ENCODE assay signal across 5 cellular contexts in the genomic region with DNA sequence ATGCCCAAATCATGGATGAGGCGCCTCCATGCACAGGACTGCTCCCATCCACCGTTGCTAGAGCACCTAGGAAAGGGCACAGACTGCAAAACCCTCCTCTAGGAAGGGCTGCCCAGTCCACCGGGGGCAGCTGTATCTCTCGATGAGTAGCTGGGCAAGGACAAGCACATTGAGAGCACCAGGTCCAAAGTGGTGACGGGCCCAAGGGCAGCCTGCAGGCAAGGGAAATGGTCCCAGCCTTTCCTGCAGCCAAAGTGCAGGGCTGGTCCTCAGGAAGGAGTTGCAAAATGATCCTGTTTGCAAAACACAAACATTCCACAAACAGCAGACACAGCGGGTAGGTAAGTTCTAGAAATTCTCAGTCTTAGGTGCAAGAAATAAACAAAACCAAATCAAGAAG.
DNase-seq lines count a peak whose midpoint lies in the region; ATAC-seq, FAIRE-seq and TF ChIP-seq lines count a peak whose summit lies in the region.
"Not testable (repeated sequence)": the region's sequence is repeated elsewhere in the genome, so short reads cannot be mapped to it uniquely, and the experiment has no call there.

No MANE protein-coding gene starts in this region.

- H3K36me3 ChIP-seq in GM23338 (ENCODE audit: insufficient read depth); H1 (ENCODE audit: control insufficient read depth in 2 of 4, insufficient read depth in 4 of 4, low read length in 3 of 4); right lobe of liver; spleen: not testable (repeated sequence)

- TF ChIP-seq EP300 in H1 (IDR thresholded peaks at IDR 0.05; ENCODE audit: borderline replicate concordance in 1 of 2, low read depth in 2 of 2, low read length in 2 of 2) = not testable (repeated sequence)

- not testable (repeated sequence) for H3K27me3 ChIP-seq in GM23338 (ENCODE audit: insufficient read depth); H1 (replicated peaks in 1 of 4; ENCODE audit: control insufficient read depth in 3 of 4, extremely low read depth in 1 of 4, insufficient read depth in 3 of 4, low read length in 3 of 4); right lobe of liver; spleen (replicated peaks in 1 of 7)

- H3K23ac ChIP-seq in H1 (ENCODE audit: insufficient read length) = not testable (repeated sequence)

- H4K20me1 ChIP-seq in GM23338 (replicated peaks; ENCODE audit: insufficient read depth); H1 (replicated peaks in 1 of 2; ENCODE audit: control insufficient read depth in 1 of 2, insufficient read depth in 2 of 2, low read length in 2 of 2): not testable (repeated sequence)

- not testable (repeated sequence) for H3K9me3 ChIP-seq in H1 (ENCODE audit: insufficient read depth in 2 of 2, low read depth in 1 of 2, low read length in 1 of 2); right lobe of liver; spleen

- DNase-seq in GM23338 (ENCODE audit: low spot score); H1 (ENCODE audit: low read depth in 1 of 2, low spot score in 2 of 2); left lobe of liver (ENCODE audit: low spot score); right lobe of liver: not testable (repeated sequence)
- DNase-seq in spleen = peak; percentile 78

- H3K9me2 ChIP-seq in GM23338 (ENCODE audit: insufficient read depth) = not testable (repeated sequence)

- H2BK15ac ChIP-seq in H1 (ENCODE audit: low read length) = not testable (repeated sequence)

- TF ChIP-seq RAD21 in H1 (IDR thresholded peaks at IDR 0.05 in 1 of 2, conservative IDR thresholded peaks at IDR 0.05 in 1 of 2; ENCODE audit: low read depth in 2 of 2, low read length in 2 of 2) = not testable (repeated sequence)

- not testable (repeated sequence) for H3K36me3 Mint-ChIP-seq in GM23338 (ENCODE audit: low read depth)

- H3K23me2 ChIP-seq in H1 (ENCODE audit: low read depth, low read length) = not testable (repeated sequence)

- not testable (repeated sequence) for H3K27me3 Mint-ChIP-seq in GM23338 (ENCODE audit: insufficient read depth, low read depth, poor library complexity)

- H4K8ac ChIP-seq in H1 (ENCODE audit: extremely low read depth, insufficient read depth, low read length) = not testable (repeated sequence)

- ATAC-seq in GM23338 (peak; percentile 26; the same call in 2 of the 3 replicates), left lobe of liver (peak; percentile 72), right lobe of liver (peak; percentile 47 to 59 (median 53))

- not testable (repeated sequence) for H3K18ac ChIP-seq in H1 (ENCODE audit: extremely low read depth, low read length)

- not testable (repeated sequence) for H3K4ac ChIP-seq in H1 (replicated peaks; ENCODE audit: insufficient read length, low read depth, low read length)

- H3K4me3 Mint-ChIP-seq in GM23338 = not testable (repeated sequence)

- H2AK5ac ChIP-seq in H1 (ENCODE audit: low read depth, low read length) = not testable (repeated sequence)

- H3K4me1 ChIP-seq in GM23338 (ENCODE audit: insufficient read depth); H1 (replicated peaks in 1 of 4; ENCODE audit: control insufficient read depth in 3 of 4, insufficient read depth in 4 of 4, low read length in 3 of 4); right lobe of liver: not testable (repeated sequence)
- peaks cover 0 to 26% (median 4%) of the 10 kb centered on the region in 6 donors for H3K4me1 ChIP-seq in spleen

- not testable (repeated sequence) for H3K79me2 ChIP-seq in GM23338 (replicated peaks; ENCODE audit: insufficient read depth); H1 (ENCODE audit: control insufficient read depth in 1 of 2, insufficient read depth in 2 of 2, low read length in 2 of 2)

- TF ChIP-seq POLR2A in H1 (IDR thresholded peaks at IDR 0.05; ENCODE audit: control extremely low read depth in 1 of 2, low read depth in 2 of 2, low read length in 2 of 2); right lobe of liver (IDR thresholded peaks at IDR 0.05); spleen (IDR thresholded peaks at IDR 0.05): not testable (repeated sequence)

- not testable (repeated sequence) for H3K4me2 ChIP-seq in GM23338; H1 (ENCODE audit: insufficient read depth in 1 of 2, low read depth in 2 of 2, low read length in 2 of 2)

- H2BK120ac ChIP-seq in H1 (replicated peaks; ENCODE audit: low read depth, low read length) = not testable (repeated sequence)

- not testable (repeated sequence) for H3K14ac ChIP-seq in H1 (ENCODE audit: insufficient read length)

- CTCF ChIA-PET in H1 (lab: Charles Lee; ENCODE audit: partially characterized antibody) = not testable (repeated sequence)

- peak; percentile 7 for FAIRE-seq in H1 (lab: Jason Lieb, UNC)

- H2AFZ ChIP-seq in GM23338; H1 (ENCODE audit: low read length): not testable (repeated sequence)

- H3K4me3 ChIP-seq in GM23338; H1 (ENCODE audit: extremely low read depth in 1 of 4, insufficient read depth in 2 of 4, low read depth in 3 of 4, low read length in 4 of 4); right lobe of liver; spleen: not testable (repeated sequence)

- H3K9ac ChIP-seq in H1 (replicated peaks in 1 of 4; ENCODE audit: extremely low read depth in 1 of 4, low read depth in 3 of 4, low read length in 3 of 4) = not testable (repeated sequence)

- POLR2A ChIA-PET in H1 (lab: Charles Lee; ENCODE audit: partially characterized antibody) = not testable (repeated sequence)

- intact Hi-C loops in right lobe of liver (cut with DNase I); spleen (cut with DNase I; ENCODE audit: low total_unique reads): not testable (repeated sequence)

- H2BK20ac ChIP-seq in H1 (ENCODE audit: low read length) = not testable (repeated sequence)

- not testable (repeated sequence) for H2BK12ac ChIP-seq in H1 (ENCODE audit: low read depth, low read length)

- H3K4me1 Mint-ChIP-seq in GM23338 = not testable (repeated sequence)

- not testable (repeated sequence) for H3K27ac Mint-ChIP-seq in GM23338

- not testable (repeated sequence) for H3K27ac ChIP-seq in GM23338 (ENCODE audit: low read depth); H1 (ENCODE audit: low read depth, low read length); right lobe of liver
- H3K27ac ChIP-seq in spleen = peak overlapping the region in 1 of 8 donors; percentile 13

- 82% methylated on average over 6 of the region's 6 CpGs; no CpG with 5 or more reads in 1 of the 2 experiments for WGBS in H1 (ENCODE audit: extremely low coverage in 1 of 2, insufficient coverage in 1 of 2, insufficient read length in 1 of 2, insufficient replicate concordance in 2 of 2, low coverage in 1 of 2, low lambda C conversion rate in 2 of 2, missing lambda C conversion rate in 1 of 2), 2 experiments
- WGBS in right lobe of liver (ENCODE audit: insufficient coverage, low coverage, low lambda C conversion rate, missing lambda C conversion rate) = 55% methylated on average over 3 of the region's 6 CpGs
- 58 to 82% (median 69%) methylated on average over 6 of the region's 6 CpGs for WGBS in spleen, 5 donors

- H3F3A ChIP-seq in GM23338 (replicated peaks; ENCODE audit: low read depth) = not testable (repeated sequence)

- not testable (repeated sequence) for H3K9me3 Mint-ChIP-seq in GM23338

- H2BK5ac ChIP-seq in H1 (ENCODE audit: low read depth, low read length) = not testable (repeated sequence)

- H4K5ac ChIP-seq in H1 (ENCODE audit: insufficient read length, low read depth, low read length) = not testable (repeated sequence)

- H4K91ac ChIP-seq in H1 (replicated peaks; ENCODE audit: insufficient read length, low read length) = not testable (repeated sequence)

- H3K79me1 ChIP-seq in H1 (ENCODE audit: low read depth, low read length) = not testable (repeated sequence)

- not testable (repeated sequence) for H3K56ac ChIP-seq in H1 (replicated peaks; ENCODE audit: insufficient read length, low read depth, low read length)

- TF ChIP-seq CTCF in GM23338 (conservative IDR thresholded peaks at IDR 0.05; ENCODE audit: low read depth in 2 of 2); H1 (IDR thresholded peaks at IDR 0.05; ENCODE audit: control extremely low read depth in 1 of 3, insufficient read depth in 1 of 3, low read depth in 1 of 3, low read length in 3 of 3); right lobe of liver (IDR thresholded peaks at IDR 0.05); spleen (IDR thresholded peaks at IDR 0.05 in 8 of 11, conservative IDR thresholded peaks at IDR 0.05 in 3 of 11): not testable (repeated sequence)
